In the genomic region with DNA sequence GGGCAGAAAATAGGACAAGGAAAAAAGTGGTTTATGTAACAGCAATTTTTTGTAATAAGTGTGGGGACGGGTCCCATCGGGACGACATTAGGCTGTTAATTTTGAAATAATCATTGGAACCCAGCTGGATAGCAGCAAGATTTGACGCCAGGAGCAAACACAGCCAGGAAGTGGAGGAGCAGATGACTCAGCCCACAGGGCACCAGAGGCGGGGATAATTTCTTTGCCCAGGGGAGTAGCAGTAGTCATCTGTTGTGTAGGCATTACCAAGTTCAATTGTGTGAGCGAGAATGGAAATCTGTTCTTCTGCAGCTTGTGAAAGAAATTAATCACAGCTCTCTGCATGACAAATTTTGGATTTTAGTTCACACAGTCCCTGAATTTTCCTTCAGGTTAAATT, we compare ENCODE assay signal across 8 cellular contexts. TPM values are rescaled to one million over a fixed set of nuclear protein-coding genes. Genes with fewer than 3 reads are reported as not detected.
DNase-seq lines count a peak whose midpoint lies in the region; ATAC-seq and TF ChIP-seq lines count a peak whose summit lies in the region.

No MANE protein-coding gene starts in this region.

- H3K27ac ChIP-seq in upper lobe of right lung = peak overlapping the region; percentile 33

- H3K9me3 ChIP-seq in upper lobe of right lung = no peaks in the 10 kb centered on the region

- no peak overlapping the region for H3K4me3 ChIP-seq in upper lobe of right lung

- intact Hi-C loops in upper lobe of right lung (cut with DNase I) = no loop called here

- TF ChIP-seq CTCF in upper lobe of right lung (IDR thresholded peaks at IDR 0.05) = no peak
- no peak for TF ChIP-seq CTCF in GM10266 (IDR thresholded peaks at IDR 0.05; ENCODE audit: control insufficient read depth, insufficient read depth, low read depth, missing control alignments)

- no peaks in the 10 kb centered on the region for H3K27me3 ChIP-seq in upper lobe of right lung

- peak; percentile 36 for DNase-seq in stimulated activated CD4-positive, alpha-beta T cell treated with anti-CD3 and anti-CD28 coated beads, Interleukin-1b, Interleukin-23, amount 100 ng/mL, for 48 hours
- DNase-seq in stimulated activated CD4-positive, alpha-beta T cell treated with anti-CD3 and anti-CD28 coated beads, Interleukin-4, amount 100 ng/mL, for 4 hours = no peak
- DNase-seq in NOMO-1 (lab: John Stamatoyannopoulos, UW; ENCODE audit: unreplicated experiment in 2 of 2) = peak; percentile 61 to 78
- DNase-seq in ecto neural progenitor cell (ENCODE audit: low spot score) = peak; percentile 29
- peak; percentile 87 to 91 for DNase-seq in lung microvascular endothelial cell (ENCODE audit: low read depth in 2 of 2)
- no peak for DNase-seq in upper lobe of right lung
- no peak for DNase-seq in GM10266 (ENCODE audit: extremely low spot score)

- H3K4me1 ChIP-seq in upper lobe of right lung = peaks cover 21% of the 10 kb centered on the region

- no peaks in the 10 kb centered on the region for H3K36me3 ChIP-seq in upper lobe of right lung

- ATAC-seq in upper lobe of right lung = peak; percentile 89
- no peak for ATAC-seq in GM19023 (IDR thresholded peaks at IDR 0.05; ENCODE audit: unreplicated experiment)

RNA-seq across cellular contexts. Expression of a gene that starts 22.6 kb away (rescaled TPM):
- total RNA-seq in lung microvascular endothelial cell (71.4 and 80.2 TPM in 2 replicates), upper lobe of right lung (116 TPM)

Comparison
In these comparisons a context has a peak if more than half of its experiments do, and no peak if none do; other contexts are left out.
1. DNase-seq: peak in stimulated activated CD4-positive, alpha-beta T cell treated with anti-CD3 and anti-CD28 coated beads, Interleukin-1b, Interleukin-23, amount 100 ng/mL, for 48 hours (single experiment), NOMO-1 (2 of 2), ecto neural progenitor cell (single experiment) and lung microvascular endothelial cell (2 of 2); none in stimulated activated CD4-positive, alpha-beta T cell treated with anti-CD3 and anti-CD28 coated beads, Interleukin-4, amount 100 ng/mL, for 4 hours (0 of 2), upper lobe of right lung (single experiment) and GM10266 (single experiment).